37 cellular contexts compared by ENCODE assay signal in genomic region chr13:20585371-20585770, GRCh38.
"Had no signal": no experiment of that assay in that cellular context is flagged by ENCODE, and none has a peak within 500 bp of the region (broad histone marks: within the 10 kb centered on the region; RNA-seq: fewer than 3 reads in every experiment).

No MANE protein-coding gene starts in this region.

- H3K27ac Mint-ChIP-seq: activated B cell treated with CpG ODN at 0.5 μM for 24 hours; activated CD4-positive, alpha-beta memory T cell treated with anti-CD3 and anti-CD28 coated beads for 36 hours; activated CD4-positive, alpha-beta T cell treated with anti-CD3 and anti-CD28 coated beads, Interleukin-2, amount 10 ng/mL, durations not matched to agents 24 days and 14 days; activated CD8-positive, alpha-beta T cell treated with anti-CD3 and anti-CD28 coated beads for 36 hours; activated naive CD4-positive, alpha-beta T cell treated with anti-CD3 and anti-CD28 coated beads for 36 hours; activated naive CD4-positive, alpha-beta T cell treated with anti-CD3 and anti-CD28 coated beads, Interleukin-2, amount 50 U/mL, for 72 hours; activated naive CD8-positive, alpha-beta T cell treated with anti-CD3 and anti-CD28 coated beads for 36 hours; activated T-cell treated with anti-CD3 and anti-CD28 coated beads, Interleukin-2, amount 50 U/mL, for 72 hours; activated T-helper 1 cell treated with anti-CD3 and anti-CD28 coated beads, Interleukin-12 subunit alpha, Interleukin-12 subunit beta, Interleukin-2, Interleukin-4 antibody, amounts not matched to agents 30 ng/mL and 10 ng/mL and 1 ng/mL, durations not matched to agents 14 hours and 24 hours and 36 hours; activated T-helper 17 cell treated with anti-CD3 and anti-CD28 coated beads, Interleukin-2, amount 50 U/mL, for 72 hours; T-helper 1 cell treated with Interleukin-12 subunit alpha and Interleukin-12 subunit beta and Interleukin-4 antibody, amounts not matched to agents 30 μg/mL and 1 μg/mL, for 36 hours; T-helper 2 cell treated with Interferon-gamma antibody and Interleukin-4, amounts not matched to agents 5 μg/mL and 100 μg/mL, for 36 hours had no signal

- H3K9me3 ChIP-seq: body of pancreas had no signal

- H3K27ac ChIP-seq: adrenal gland, body of pancreas, brain microvascular endothelial cell, breast epithelium, VCaP had no signal

- H3K4me1 ChIP-seq: adrenal gland, body of pancreas, breast epithelium had no signal

- H3K36me3 ChIP-seq: adrenal gland, brain microvascular endothelial cell had no signal

- H3K27me3 ChIP-seq: adrenal gland, body of pancreas, brain microvascular endothelial cell, breast epithelium had no signal

- ATAC-seq: activated CD8-positive, alpha-beta T cell treated with anti-CD3 and anti-CD28 coated beads for 36 hours; activated naive CD4-positive, alpha-beta T cell treated with anti-CD3 and anti-CD28 coated beads, Interleukin-2, amount 50 U/mL, for 72 hours; activated T-cell treated with anti-CD3 and anti-CD28 coated beads, Interleukin-2, amount 50 U/mL, for 4 hours; activated T-cell treated with anti-CD3 and anti-CD28 coated beads, Interleukin-2, amount 50 U/mL, for 72 hours; activated T-helper 17 cell treated with anti-CD3 and anti-CD28 coated beads, Interleukin-2, amount 50 U/mL, for 72 hours; body of pancreas had no signal

- DNase-seq: activated B cell treated with CpG ODN at 0.5 μM for 24 hours; activated CD4-positive, alpha-beta memory T cell treated with anti-CD3 and anti-CD28 coated beads for 36 hours; activated CD4-positive, alpha-beta T cell treated with anti-CD3 and anti-CD28 coated beads for 4 hours; activated CD4-positive, alpha-beta T cell treated with anti-CD3 and anti-CD28 coated beads, Interleukin-2, amount 10 ng/mL, durations not matched to agents 24 days and 14 days; activated CD4-positive, alpha-beta T cell treated with anti-CD3 and anti-CD28 coated beads, Interleukin-2, amount 50 U/mL, for 1 hour; activated CD4-positive, alpha-beta T cell treated with anti-CD3 and anti-CD28 coated beads, Interleukin-2, amount 50 U/mL, for 4 hours; activated CD4-positive, CD25-positive, alpha-beta regulatory T cell treated with anti-CD3 and anti-CD28 coated beads, Interleukin-2, amount 50 U/mL, for 72 hours; activated CD8-positive, alpha-beta memory T cell treated with anti-CD3 and anti-CD28 coated beads, Interleukin-2, amount 50 U/mL, for 4 hours; activated CD8-positive, alpha-beta T cell treated with anti-CD3 and anti-CD28 coated beads for 36 hours; activated effector memory CD4-positive, alpha-beta T cell treated with anti-CD3 and anti-CD28 coated beads, Interleukin-2, amount 50 U/mL, for 16 hours; activated gamma-delta T cell treated with Interleukin-2 at 50 U/mL for 16 hours; activated naive CD4-positive, alpha-beta T cell; activated naive CD4-positive, alpha-beta T cell treated with anti-CD3 and anti-CD28 coated beads for 36 hours; activated naive CD4-positive, alpha-beta T cell treated with anti-CD3 and anti-CD28 coated beads, Interleukin-2, amount 50 U/mL, for 16 hours; activated naive CD8-positive, alpha-beta T cell treated with anti-CD3 and anti-CD28 coated beads for 36 hours; activated T-cell treated with anti-CD3 and anti-CD28 coated beads for 4 hours; activated T-cell treated with anti-CD3 and anti-CD28 coated beads, Interleukin-2, amount 50 U/mL, for 1 hour; activated T-cell treated with anti-CD3 and anti-CD28 coated beads, Interleukin-2, amount 50 U/mL, for 4 hours; activated T-cell treated with anti-CD3 and anti-CD28 coated beads, Interleukin-2, amount 50 U/mL, for 72 hours; adrenal gland; amniotic stem cell; aorta; body of pancreas; brain microvascular endothelial cell; central memory CD4-positive, alpha-beta T cell; T-helper 1 cell; T-helper 2 cell; T-helper 9 cell had no signal

- H3K4me1 Mint-ChIP-seq: activated B cell treated with CpG ODN at 0.5 μM for 24 hours; activated CD4-positive, alpha-beta T cell treated with anti-CD3 and anti-CD28 coated beads, Interleukin-2, amount 10 ng/mL, durations not matched to agents 24 days and 14 days; activated naive CD8-positive, alpha-beta T cell treated with anti-CD3 and anti-CD28 coated beads for 36 hours; activated T-helper 17 cell treated with anti-CD3 and anti-CD28 coated beads, Interleukin-2, amount 50 U/mL, for 72 hours had no signal

- H3K4me3 Mint-ChIP-seq: activated B cell treated with CpG ODN at 0.5 μM for 24 hours; activated CD4-positive, alpha-beta memory T cell treated with anti-CD3 and anti-CD28 coated beads for 36 hours; activated CD4-positive, alpha-beta T cell treated with anti-CD3 and anti-CD28 coated beads, Interleukin-2, amount 10 ng/mL, durations not matched to agents 24 days and 14 days; activated CD8-positive, alpha-beta T cell treated with anti-CD3 and anti-CD28 coated beads for 36 hours; activated naive CD4-positive, alpha-beta T cell treated with anti-CD3 and anti-CD28 coated beads for 36 hours; activated naive CD8-positive, alpha-beta T cell treated with anti-CD3 and anti-CD28 coated beads for 36 hours; activated T-cell treated with anti-CD3 and anti-CD28 coated beads, Interleukin-2, amount 50 U/mL, for 4 hours; activated T-cell treated with anti-CD3 and anti-CD28 coated beads, Interleukin-2, amount 50 U/mL, for 72 hours; activated T-helper 1 cell treated with anti-CD3 and anti-CD28 coated beads, Interleukin-12 subunit alpha, Interleukin-12 subunit beta, Interleukin-2, Interleukin-4 antibody, amounts not matched to agents 30 ng/mL and 10 ng/mL and 1 ng/mL, durations not matched to agents 14 hours and 24 hours and 36 hours; activated T-helper 17 cell treated with anti-CD3 and anti-CD28 coated beads, Interleukin-2, amount 50 U/mL, for 72 hours; T-helper 1 cell treated with Interleukin-12 subunit alpha and Interleukin-12 subunit beta and Interleukin-4 antibody, amounts not matched to agents 30 μg/mL and 1 μg/mL, for 36 hours; T-helper 2 cell treated with Interferon-gamma antibody and Interleukin-4, amounts not matched to agents 5 μg/mL and 100 μg/mL, for 36 hours had no signal

- FAIRE-seq: astrocyte, TTC549 had no signal

- H3K4me3 ChIP-seq: adrenal gland, body of pancreas, breast epithelium had no signal

- H3K9me3 Mint-ChIP-seq: activated T-helper 17 cell treated with anti-CD3 and anti-CD28 coated beads, Interleukin-2, amount 50 U/mL, for 72 hours had no signal

- H3K27me3 Mint-ChIP-seq: activated B cell treated with CpG ODN at 0.5 μM for 24 hours; activated CD4-positive, alpha-beta memory T cell treated with anti-CD3 and anti-CD28 coated beads for 36 hours; activated CD4-positive, alpha-beta T cell treated with anti-CD3 and anti-CD28 coated beads, Interleukin-2, amount 10 ng/mL, durations not matched to agents 24 days and 14 days; activated CD8-positive, alpha-beta T cell treated with anti-CD3 and anti-CD28 coated beads for 36 hours; activated naive CD8-positive, alpha-beta T cell treated with anti-CD3 and anti-CD28 coated beads for 36 hours; activated T-helper 17 cell treated with anti-CD3 and anti-CD28 coated beads, Interleukin-2, amount 50 U/mL, for 72 hours had no signal
